10 cellular contexts compared by ENCODE assay signal in the genomic region with DNA sequence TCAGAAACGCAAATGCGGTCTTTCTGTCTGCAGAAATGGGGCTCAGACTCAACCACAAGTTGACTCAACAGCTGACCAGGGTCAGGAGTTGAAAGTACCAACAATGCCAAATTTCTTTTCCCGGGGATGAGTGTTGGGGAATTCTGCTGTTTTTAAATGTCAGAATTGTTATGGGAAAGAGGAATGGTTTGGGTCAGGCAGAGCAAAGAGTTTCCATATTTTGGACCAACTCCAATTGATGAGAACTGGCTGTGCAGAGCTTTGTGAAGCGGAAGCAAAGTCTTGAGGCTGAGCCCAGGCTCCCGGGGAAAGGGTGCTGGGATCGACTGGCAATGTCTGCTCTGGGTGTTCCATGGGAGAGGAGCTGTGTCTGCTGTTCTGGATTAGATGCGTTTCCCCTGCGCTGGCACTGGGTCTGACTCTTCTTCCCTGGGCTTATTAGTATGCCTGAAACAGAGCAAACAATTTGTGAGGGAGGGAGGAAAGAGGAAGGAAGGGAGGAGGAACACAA. TPM values are rescaled to one million over a fixed set of nuclear protein-coding genes. Genes with fewer than 3 reads are reported as not detected.
DNase-seq lines count a peak whose midpoint lies in the region; ATAC-seq, FAIRE-seq and TF ChIP-seq lines count a peak whose summit lies in the region.
"Had no signal": no experiment of that assay in that cellular context is flagged by ENCODE, and none has a peak within 500 bp of the region (broad histone marks: within the 10 kb centered on the region; RNA-seq: fewer than 3 reads in every experiment).

No MANE protein-coding gene starts in this region.

- no peaks in the 10 kb centered on the region for H3K79me2 ChIP-seq in K562 (ENCODE audit: control insufficient read depth, insufficient read depth, low read length)

- TF ChIP-seq POLR2A in K562 (conservative IDR thresholded peaks at IDR 0.05): no peak
- TF ChIP-seq POLR2A in thyroid gland (IDR thresholded peaks at IDR 0.05): no peak

- H3K4me1 ChIP-seq in K562 (replicated peaks in 1 of 2; ENCODE audit: control insufficient read depth in 2 of 2, insufficient read depth in 2 of 2, low read length in 2 of 2) (peaks cover 8 to 9% of the 10 kb centered on the region in 2 experiments; a peak in 4 of 5 replicates), left lung (peaks cover under 1 to 71% of the 10 kb centered on the region in 2 donors), thyroid gland (peaks cover 0 to 6% of the 10 kb centered on the region in 2 donors), ascending aorta (no peaks in the 10 kb centered on the region)

- TF ChIP-seq EP300 in K562 (IDR thresholded peaks at IDR 0.05; ENCODE audit: low read length): no peak

- TF ChIP-seq CTCF in K562 (IDR thresholded peaks at IDR 0.05 in 2 of 3, conservative IDR thresholded peaks at IDR 0.05 in 1 of 3; ENCODE audit: insufficient read depth in 2 of 3, low read depth in 1 of 3, low read length in 3 of 3) (no peak), left lung (IDR thresholded peaks at IDR 0.05) (no peak), thyroid gland (IDR thresholded peaks at IDR 0.05) (no peak), ascending aorta (IDR thresholded peaks at IDR 0.05) (no peak)

- in situ Hi-C loops in K562 (cut with MboI): no loop called here

- H3K4me2 ChIP-seq in K562 (ENCODE audit: insufficient read depth, low read length): peak overlapping the region; percentile 37; the same call in 1 of the 2 replicates

- peak overlapping the region; percentile 82 for H2AFZ ChIP-seq in K562 (ENCODE audit: low read depth, low read length)

- TF ChIP-seq RAD21 in K562 (CRISPR knock-in tag; conservative IDR thresholded peaks at IDR 0.05 in 1 of 2, IDR thresholded peaks at IDR 0.05 in 1 of 2): no peak

- H3K27me3 ChIP-seq in K562 (ENCODE audit: control insufficient read depth in 2 of 2, insufficient read depth in 2 of 2, low read length in 2 of 2) (no peaks in the 10 kb centered on the region), left lung (no peaks in the 10 kb centered on the region), thyroid gland (no peaks in the 10 kb centered on the region), ascending aorta (no peaks in the 10 kb centered on the region)
- H3K27me3 ChIP-seq: cardiac muscle cell had no signal

- no peak overlapping the region for H3K27ac ChIP-seq in K562 (ENCODE audit: extremely low read depth, low read depth, low read length)
- peak overlapping the region; percentile 41 to 73 for H3K27ac ChIP-seq in left lung
- H3K27ac ChIP-seq in thyroid gland: peak overlapping the region in 2 of 3 donors; percentile 12 to 43
- H3K27ac ChIP-seq in ascending aorta: peak overlapping the region in 1 of 2 donors; percentile 30
- H3K27ac ChIP-seq: cardiac muscle cell had no signal

- WGBS in K562 (ENCODE audit: insufficient coverage, low coverage, missing lambda C conversion rate): 48% methylated on average over 6 of the region's 8 CpGs
- WGBS in thyroid gland, 2 donors: 69 to 77% methylated on average over 8 of the region's 8 CpGs

- BruUV-seq in K562 (replicated peaks; lab: Mats Ljungman, UMichigan): no TSS peak

- ATAC-seq in K562 (peak; percentile 85), left lung (peak; percentile 59), HG03196 (IDR thresholded peaks at IDR 0.05; ENCODE audit: unreplicated experiment) (no peak)

- no peak for FAIRE-seq in K562 (lab: Jason Lieb, UNC)
- FAIRE-seq: A204.1 had no signal

- DNase-seq in NCI-H2171 treated with DMSO at 0.1 percent for 48 hours (lab: John Stamatoyannopoulos, UW): peak; percentile 59
- no peak for DNase-seq in NCI-H2171 (lab: John Stamatoyannopoulos, UW)
- DNase-seq in K562 (ENCODE audit: extremely low read depth in 1 of 4, low spot score in 3 of 4): peak in 1 of 4 experiments; percentile 23
- DNase-seq in left lung: no peak
- no peak for DNase-seq in thyroid gland
- DNase-seq in DMS114 treated with DMSO at 0.1 percent for 48 hours (lab: John Stamatoyannopoulos, UW; ENCODE audit: unreplicated experiment): no peak
- no peak for DNase-seq in ascending aorta (ENCODE audit: low spot score in 2 of 2)

- no peaks in the 10 kb centered on the region for H3K36me3 ChIP-seq in K562 (ENCODE audit: control insufficient read depth, insufficient read depth, low read length)
- no peaks in the 10 kb centered on the region for H3K36me3 ChIP-seq in left lung
- H3K36me3 ChIP-seq in thyroid gland: no peaks in the 10 kb centered on the region
- no peaks in the 10 kb centered on the region for H3K36me3 ChIP-seq in ascending aorta
- H3K36me3 ChIP-seq: cardiac muscle cell had no signal

- no peaks in the 10 kb centered on the region for H3K9me3 ChIP-seq in K562 (replicated peaks; ENCODE audit: control insufficient read depth, insufficient read depth, low read depth, low read length)
- H3K9me3 ChIP-seq in left lung: no peaks in the 10 kb centered on the region
- no peaks in the 10 kb centered on the region for H3K9me3 ChIP-seq in thyroid gland
- H3K9me3 ChIP-seq in ascending aorta: no peaks in the 10 kb centered on the region

- no peaks in the 10 kb centered on the region for H4K20me1 ChIP-seq in K562 (replicated peaks; ENCODE audit: control insufficient read depth, insufficient read depth, low read length)

- CTCF ChIA-PET in K562 (lab: Yijun Ruan, JAX; ENCODE audit: low intra/inter-chr PET ratio): no interaction called here

- POLR2A ChIA-PET in K562 (lab: Yijun Ruan, JAX): no interaction called here

- no peak overlapping the region for H3K4me3 ChIP-seq in K562
- no peak overlapping the region for H3K4me3 ChIP-seq in left lung
- H3K4me3 ChIP-seq in thyroid gland (replicated peaks in 1 of 3): no peak overlapping the region
- H3K4me3 ChIP-seq in ascending aorta: no peak overlapping the region
- H3K4me3 ChIP-seq: cardiac muscle cell had no signal

- intact Hi-C loops in K562 (cut with micrococcal nuclease) (no loop called here), left lung (cut with DNase I) (no loop called here), thyroid gland (cut with DNase I) (no loop called here), ascending aorta (cut with DNase I) (no loop called here)

- no peak overlapping the region for H3K9ac ChIP-seq in K562 (ENCODE audit: insufficient read depth in 1 of 2, low read depth in 2 of 2, low read length in 2 of 2)

- no peaks in the 10 kb centered on the region for H3K9me1 ChIP-seq in K562 (ENCODE audit: control insufficient read depth, insufficient read depth, low read length)

TF ChIP-seq in K562, 482 proteins besides CTCF, POLR2A, EP300 and RAD21 (continues in another document):
- TF ChIP-seq TFAP4 (CRISPR knock-in tag; IDR thresholded peaks at IDR 0.05; ENCODE audit: borderline replicate concordance): 0 out of 2 replicates have a peak, but pooled peaks have one; percentile 45
- TF ChIP-seq RBM25 (IDR thresholded peaks at IDR 0.05; ENCODE audit: low read depth, low read length, severe bottlenecking): peak; percentile 7

RNA-seq across cellular contexts. Expression of gene TXN2, which starts 36.2 kb away (rescaled TPM):
- 17.4 and 41.4 TPM in 2 replicates for total RNA-seq in K562 (2011; cell fraction: chromatin; rRNA removed; ENCODE audit: low replicate concordance)
- total RNA-seq in K562 (2011; cell fraction: nucleolus; rRNA removed): 38.5 and 47.9 TPM in 2 replicates
- total RNA-seq in K562 (2011; cell fraction: nucleoplasm; rRNA removed): 38.9 and 53.1 TPM in 2 replicates
- 95.0 and 111 TPM in 2 replicates for total RNA-seq in K562 (2014; rRNA removed)
- total RNA-seq in K562 (2014; rRNA removed; fragmentation: Illumina TruSeq; extraction: Trizol): 46.2 and 48.5 TPM in 2 replicates
- total RNA-seq in K562 (2015; rRNA removed; fragmentation: Illumina TruSeq; extraction: Trizol): 48.6 and 55.6 TPM in 2 replicates
- total RNA-seq in K562 (2021): 118 TPM in 2 replicates
- polyA plus RNA-seq in K562 (2011; rRNA removed): 163 and 187 TPM in 2 replicates
- polyA plus RNA-seq in K562 (2011; cell fraction: cytosol; rRNA removed): 281 and 292 TPM in 2 replicates
- polyA plus RNA-seq in K562 (2011; cell fraction: nucleus; rRNA removed): 107 and 113 TPM in 2 replicates
- 124 and 188 TPM in 2 replicates for polyA plus RNA-seq in K562 (2012)
- polyA plus RNA-seq in K562 (2014; fragmentation: Illumina TruSeq; extraction: Trizol): 108 and 125 TPM in 2 replicates
- 100 to 1,000 TPM; 306 to 399 TPM for polyA plus RNA-seq in K562 (2014; fragmentation: Nextera tagmentation; extraction: Ambion mirVana)
- 160 and 186 TPM in 2 replicates for polyA plus RNA-seq in K562 (2014; rRNA removed)
- polyA minus RNA-seq in K562 (2011; rRNA and poly(A)+ RNA removed): 149 and 167 TPM in 2 replicates
- polyA minus RNA-seq in K562 (2011; cell fraction: cytosol; rRNA and poly(A)+ RNA removed): 55.2 and 64.8 TPM in 2 replicates
- polyA minus RNA-seq in K562 (2011; cell fraction: nucleus; rRNA and poly(A)+ RNA removed): 13.1 and 24.8 TPM in 2 replicates
- total RNA-seq in left lung: 10 to 100 TPM; 64.4 to 65.3 TPM
- 100 to 1,000 TPM in 1 of 4 donors, 10 to 100 TPM in 3; 56.7 to 115 (median 75.6) TPM for total RNA-seq in thyroid gland
- 16.2 TPM for total RNA-seq in ascending aorta

RNA-seq across cellular contexts. Expression of gene MYH9, which starts 57.4 kb away (rescaled TPM):
- 136 and 261 TPM in 2 replicates for total RNA-seq in K562 (2011; cell fraction: chromatin; rRNA removed; ENCODE audit: low replicate concordance)
- total RNA-seq in K562 (2011; cell fraction: nucleolus; rRNA removed): 51.3 and 57.4 TPM in 2 replicates
- 65.9 and 76.0 TPM in 2 replicates for total RNA-seq in K562 (2011; cell fraction: nucleoplasm; rRNA removed)
- 60.1 and 60.4 TPM in 2 replicates for total RNA-seq in K562 (2014; rRNA removed)
- 24.6 and 33.6 TPM in 2 replicates for total RNA-seq in K562 (2014; rRNA removed; fragmentation: Illumina TruSeq; extraction: Trizol)
- total RNA-seq in K562 (2015; rRNA removed; fragmentation: Illumina TruSeq; extraction: Trizol): 24.1 and 30.5 TPM in 2 replicates
- total RNA-seq in K562 (2021): 94.6 and 111 TPM in 2 replicates
- polyA plus RNA-seq in K562 (2011; rRNA removed): 24.1 and 34.2 TPM in 2 replicates
- 10.2 and 12.5 TPM in 2 replicates for polyA plus RNA-seq in K562 (2011; cell fraction: cytosol; rRNA removed)
- polyA plus RNA-seq in K562 (2011; cell fraction: nucleus; rRNA removed): 32.6 and 34.6 TPM in 2 replicates
- polyA plus RNA-seq in K562 (2012): 54.3 and 92.2 TPM in 2 replicates
- 31.3 and 44.5 TPM in 2 replicates for polyA plus RNA-seq in K562 (2014; fragmentation: Illumina TruSeq; extraction: Trizol)
- 1 to 10 TPM in 1 of 2 experiments, under 1 TPM in 1; 0.71 to 1.3 TPM for polyA plus RNA-seq in K562 (2014; fragmentation: Nextera tagmentation; extraction: Ambion mirVana)
- polyA plus RNA-seq in K562 (2014; rRNA removed): 34.2 and 37.4 TPM in 2 replicates
- polyA minus RNA-seq in K562 (2011; rRNA and poly(A)+ RNA removed): 90.2 and 122 TPM in 2 replicates
- polyA minus RNA-seq in K562 (2011; cell fraction: cytosol; rRNA and poly(A)+ RNA removed): 59.8 and 63.1 TPM in 2 replicates
- polyA minus RNA-seq in K562 (2011; cell fraction: nucleus; rRNA and poly(A)+ RNA removed): 20.6 and 41.5 TPM in 2 replicates
- 100 to 1,000 TPM; 754 to 761 TPM for total RNA-seq in left lung
- 100 to 1,000 TPM; 228 to 375 (median 275) TPM for total RNA-seq in thyroid gland
- total RNA-seq in ascending aorta: 1,114 TPM
